ENCODE assay signal across 9 cellular contexts in genomic region chr4:36399762-36400353, GRCh38.
DNase-seq lines count a peak whose midpoint lies in the region; ATAC-seq and TF ChIP-seq lines count a peak whose summit lies in the region.
"Had no signal": no experiment of that assay in that cellular context is flagged by ENCODE, and none has a peak within 500 bp of the region (broad histone marks: within the 10 kb centered on the region; RNA-seq: fewer than 3 reads in every experiment).

No MANE protein-coding gene starts in this region.

- peak; percentile 71 for ATAC-seq in HG03103 (IDR thresholded peaks at IDR 0.05; ENCODE audit: low read depth, unreplicated experiment)
- peak; percentile 23 for ATAC-seq in omental fat pad (ENCODE audit: low FRiP score)
- ATAC-seq in HG02970 (IDR thresholded peaks at IDR 0.05; ENCODE audit: low FRiP score, unreplicated experiment): no peak
- ATAC-seq in HG03108 (IDR thresholded peaks at IDR 0.05; ENCODE audit: unreplicated experiment): no peak

- intact Hi-C loops in dorsolateral prefrontal cortex (cut with DNase I): loop anchor here (5.0 to 10.0 kb wide), 3 partner anchors 48 to 228 kb away; partner anchors contain the start of gene DTHD1 (in 1 of the 2)

- TF ChIP-seq CTCF in dorsolateral prefrontal cortex (IDR thresholded peaks at IDR 0.05 in 54 of 56, conservative IDR thresholded peaks at IDR 0.05 in 2 of 56; ENCODE audit: low read depth in 1 of 56, partially characterized antibody in 56 of 56) (peak; percentile 42 to 94 (median 74)), omental fat pad (IDR thresholded peaks at IDR 0.05) (no peak)

- no peak overlapping the region for H3K4me3 ChIP-seq in dorsolateral prefrontal cortex
- H3K4me3 ChIP-seq: skin epidermis had no signal

- DNase-seq in activated gamma-delta T cell treated with Interleukin-2 at 50 U/mL for 16 hours (peak; percentile 49), activated gamma-delta T cell (lab: John Stamatoyannopoulos, UW) (no peak), T-helper 2 cell (peak in 3 of 5 experiments; percentile 17 to 50 (median 20)), dorsolateral prefrontal cortex (peak in 2 of 10 donors; percentile 50 to 55), omental fat pad (ENCODE audit: low spot score) (no peak)

- no peaks in the 10 kb centered on the region for H3K27me3 ChIP-seq in dorsolateral prefrontal cortex

- peak overlapping the region in 8 of 59 donors; percentile 3 to 47 (median 26) for H3K27ac ChIP-seq in dorsolateral prefrontal cortex
- H3K27ac ChIP-seq: skin epidermis had no signal

Comparison
In these comparisons a context has a peak if more than half of its experiments do, and no peak if none do; other contexts are left out.
1. DNase-seq: peak in activated gamma-delta T cell treated with Interleukin-2 at 50 U/mL for 16 hours (single experiment) and T-helper 2 cell (3 of 5); none in activated gamma-delta T cell (single experiment) and omental fat pad (single experiment).
2. ATAC-seq: peak in HG03103 (single experiment) and omental fat pad (single experiment); none in HG02970 (single experiment) and HG03108 (single experiment).
3. CTCF ChIP-seq: peak in dorsolateral prefrontal cortex (56 of 56); none in omental fat pad (0 of 3).